ENCODE assay signal across 12 cellular contexts in the genomic region with DNA sequence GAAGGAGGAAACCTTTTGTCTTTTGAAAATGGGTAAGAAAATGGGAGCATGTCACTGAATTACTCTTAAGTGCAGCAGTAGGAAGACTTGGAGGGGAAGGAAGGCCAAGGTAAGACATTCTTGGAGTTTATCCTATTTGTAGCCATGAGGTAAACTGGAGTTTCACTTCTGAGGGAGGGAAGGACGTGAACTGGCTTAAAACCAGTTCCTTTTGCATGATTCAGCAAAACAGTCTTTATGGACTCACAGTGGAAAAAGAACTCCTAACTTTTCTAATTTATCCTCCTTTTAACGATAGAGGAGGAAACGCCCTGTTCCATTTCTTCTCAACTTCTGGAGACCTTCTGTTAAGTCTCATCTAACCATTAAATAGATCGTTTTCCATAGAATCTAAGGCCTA. TPM values are rescaled to one million over a fixed set of nuclear protein-coding genes. Genes with fewer than 3 reads are reported as not detected.
DNase-seq lines count a peak whose midpoint lies in the region; ATAC-seq, FAIRE-seq and TF ChIP-seq lines count a peak whose summit lies in the region.
"Had no signal": no experiment of that assay in that cellular context is flagged by ENCODE, and none has a peak within 500 bp of the region (broad histone marks: within the 10 kb centered on the region; RNA-seq: fewer than 3 reads in every experiment).

No MANE protein-coding gene starts in this region.

- TF ChIP-seq EP300 in K562 (IDR thresholded peaks at IDR 0.05; ENCODE audit: low read length) = no peak

- TF ChIP-seq RAD21 in K562 (CRISPR knock-in tag; conservative IDR thresholded peaks at IDR 0.05 in 1 of 2, IDR thresholded peaks at IDR 0.05 in 1 of 2) = no peak

- H3K27me3 Mint-ChIP-seq in natural killer cell treated with Interleukin-12 subunit alpha and Interleukin-12 subunit beta and Interleukin-15 and Interleukin-18, amount 100 ng/mL, for 72 hours = no peaks in the 10 kb centered on the region
- no peaks in the 10 kb centered on the region for H3K27me3 Mint-ChIP-seq in natural killer cell (ENCODE audit: low read depth in 2 of 2)

- peaks cover 40 to 60% of the 10 kb centered on the region in 2 donors for H3K4me1 Mint-ChIP-seq in natural killer cell treated with Interleukin-12 subunit alpha and Interleukin-12 subunit beta and Interleukin-15 and Interleukin-18, amount 100 ng/mL, for 72 hours (ENCODE audit: low read depth in 2 of 2)
- peaks cover 40 to 60% of the 10 kb centered on the region in 2 donors for H3K4me1 Mint-ChIP-seq in natural killer cell

- H3K4me2 ChIP-seq in K562 (ENCODE audit: insufficient read depth, low read length) = peak overlapping the region; percentile 98

- H3K9me1 ChIP-seq in K562 (ENCODE audit: control insufficient read depth, insufficient read depth, low read length) = no peaks in the 10 kb centered on the region

- TF ChIP-seq POLR2A in K562 (conservative IDR thresholded peaks at IDR 0.05) (no peak), GM18505 (IDR thresholded peaks at IDR 0.05; ENCODE audit: borderline replicate concordance, extremely low read depth, insufficient read depth, insufficient read length) (no peak)

- TF ChIP-seq CTCF in natural killer cell (IDR thresholded peaks at IDR 0.05) = no peak
- TF ChIP-seq CTCF in K562 (IDR thresholded peaks at IDR 0.05 in 2 of 3, conservative IDR thresholded peaks at IDR 0.05 in 1 of 3; ENCODE audit: insufficient read depth in 2 of 3, low read depth in 1 of 3, low read length in 3 of 3) = no peak

- H3K4me1 ChIP-seq in K562 (replicated peaks in 1 of 2; ENCODE audit: control insufficient read depth in 2 of 2, insufficient read depth in 2 of 2, low read length in 2 of 2) = peaks cover 11 to 24% of the 10 kb centered on the region in 2 experiments; a peak in 4 of 5 replicates

- H3K4me3 ChIP-seq in K562 = peak overlapping the region; percentile 89
- H3K4me3 ChIP-seq: SJSA1 had no signal

- no peaks in the 10 kb centered on the region for H3K27me3 ChIP-seq in K562 (ENCODE audit: control insufficient read depth in 2 of 2, insufficient read depth in 2 of 2, low read length in 2 of 2)
- no peaks in the 10 kb centered on the region for H3K27me3 ChIP-seq in layer of hippocampus (ENCODE audit: control insufficient read depth, insufficient read depth, low read length)
- H3K27me3 ChIP-seq: SJSA1 had no signal

- 11% methylated on average over 4 of the region's 4 CpGs for WGBS in K562 (ENCODE audit: insufficient coverage, low coverage, missing lambda C conversion rate)

- H3K36me3 ChIP-seq in K562 (ENCODE audit: control insufficient read depth, insufficient read depth, low read length) = peaks cover 64% of the 10 kb centered on the region

- POLR2A ChIA-PET in K562 (lab: Yijun Ruan, JAX) = interaction anchor here (0.8 to 4.2 kb wide), 2 partner anchors 8 to 43 kb away, joined by 5 to 39 read pairs; no protein-coding TSS in a partner anchor

- CTCF ChIA-PET in K562 (lab: Yijun Ruan, JAX; ENCODE audit: low intra/inter-chr PET ratio) = no interaction called here

- H3K9me3 ChIP-seq in K562 (replicated peaks; ENCODE audit: control insufficient read depth, insufficient read depth, low read depth, low read length) = no peaks in the 10 kb centered on the region
- H3K9me3 ChIP-seq: SJSA1 had no signal

- H3K27ac Mint-ChIP-seq in natural killer cell treated with Interleukin-12 subunit alpha and Interleukin-12 subunit beta and Interleukin-15 and Interleukin-18, amount 100 ng/mL, for 72 hours = no peak overlapping the region
- H3K27ac Mint-ChIP-seq in natural killer cell = peak overlapping the region in 1 of 2 donors; percentile 29

- H3K9me3 Mint-ChIP-seq in natural killer cell treated with Interleukin-12 subunit alpha and Interleukin-12 subunit beta and Interleukin-15 and Interleukin-18, amount 100 ng/mL, for 72 hours = no peaks in the 10 kb centered on the region
- H3K9me3 Mint-ChIP-seq in natural killer cell = no peaks in the 10 kb centered on the region

- peak overlapping the region; percentile 20 for H3K4me3 Mint-ChIP-seq in natural killer cell treated with Interleukin-12 subunit alpha and Interleukin-12 subunit beta and Interleukin-15 and Interleukin-18, amount 100 ng/mL, for 72 hours
- H3K4me3 Mint-ChIP-seq in natural killer cell = no peak overlapping the region

- no peak for DNase-seq in natural killer cell treated with Interleukin-12 subunit alpha and Interleukin-12 subunit beta and Interleukin-15 and Interleukin-18, amount 100 ng/mL, for 72 hours (ENCODE audit: low spot score)
- no peak for DNase-seq in natural killer cell
- peak in 1 of 4 experiments; percentile 59 for DNase-seq in K562 (ENCODE audit: extremely low read depth in 1 of 4, low spot score in 3 of 4)
- no peak for DNase-seq in NOMO-1 (lab: John Stamatoyannopoulos, UW; ENCODE audit: unreplicated experiment in 2 of 2)
- DNase-seq: activated effector memory CD4-positive, alpha-beta T cell treated with anti-CD3 and anti-CD28 coated beads, Interleukin-2, amount 50 U/mL, for 16 hours; NCI-H187 treated with DMSO at 0.1 percent for 48 hours had no signal

- in situ Hi-C loops in K562 (cut with MboI) = no loop called here

- peaks cover 38% of the 10 kb centered on the region for H3K36me3 Mint-ChIP-seq in natural killer cell treated with Interleukin-12 subunit alpha and Interleukin-12 subunit beta and Interleukin-15 and Interleukin-18, amount 100 ng/mL, for 72 hours
- peaks cover 24% of the 10 kb centered on the region for H3K36me3 Mint-ChIP-seq in natural killer cell

- peaks cover 85% of the 10 kb centered on the region for H3K79me2 ChIP-seq in K562 (ENCODE audit: control insufficient read depth, insufficient read depth, low read length)

- intact Hi-C loops in natural killer cell (cut with micrococcal nuclease) (loop anchor here (5.0 kb wide), 3 partner anchors 47 to 947 kb away; partner anchors contain the start of genes KLHL20 and SUCO), K562 (cut with micrococcal nuclease) (loop anchor here (5.0 kb wide), 4 partner anchors 212 to 388 kb away; partner anchors contain the start of genes CENPL, DARS2, GAS5 and ZBTB37)

- H4K20me1 ChIP-seq in K562 (replicated peaks; ENCODE audit: control insufficient read depth, insufficient read depth, low read length) = peaks cover 5% of the 10 kb centered on the region; the same call in 1 of the 2 replicates

- no TSS peak for BruUV-seq in K562 (replicated peaks; lab: Mats Ljungman, UMichigan)

- peak; percentile 65 for FAIRE-seq in K562 (lab: Jason Lieb, UNC)
- FAIRE-seq: islet of Langerhans had no signal

- no peak for ATAC-seq in natural killer cell treated with Interleukin-12 subunit alpha and Interleukin-12 subunit beta and Interleukin-15 and Interleukin-18, amount 100 ng/mL, for 72 hours
- ATAC-seq in natural killer cell = no peak
- ATAC-seq in K562 = no peak
- no peak for ATAC-seq in GM19455 (IDR thresholded peaks at IDR 0.05; ENCODE audit: unreplicated experiment)
- no peak for ATAC-seq in HG02938 (IDR thresholded peaks at IDR 0.05; ENCODE audit: unreplicated experiment)
- ATAC-seq in GM18505 (IDR thresholded peaks at IDR 0.05; ENCODE audit: unreplicated experiment) = no peak

- H3K27ac ChIP-seq in K562 (ENCODE audit: extremely low read depth, low read depth, low read length) (peak overlapping the region; percentile 98), layer of hippocampus (ENCODE audit: low read depth, low read length) (peak overlapping the region; percentile 47)
- H3K27ac ChIP-seq: SJSA1 had no signal

- no peak overlapping the region for H2AFZ ChIP-seq in K562 (ENCODE audit: low read depth, low read length)

- H3K9ac ChIP-seq in K562 (ENCODE audit: insufficient read depth in 1 of 2, low read depth in 2 of 2, low read length in 2 of 2) = peak overlapping the region in 1 of 2 experiments; percentile 94; a peak in 2 of 4 replicates

TF ChIP-seq in K562, 482 proteins besides CTCF, POLR2A, EP300 and RAD21 (continues in another document):
- TF ChIP-seq DEAF1 (CRISPR knock-in tag; IDR thresholded peaks at IDR 0.05) (0 out of 2 replicates have a peak, but pooled peaks have one; percentile 1), SNIP1 (IDR thresholded peaks at IDR 0.05; ENCODE audit: low read depth) (no peak), MCM7 (IDR thresholded peaks at IDR 0.05) (no peak), ARID1B (IDR thresholded peaks at IDR 0.05) (peak; percentile 56), CBX1 (IDR thresholded peaks at IDR 0.05; ENCODE audit: low read depth) (no peak), MAFG (tag; conservative IDR thresholded peaks at IDR 0.05) (peak; percentile 97)

RNA-seq across cellular contexts. Expression of gene PRDX6, which starts 2.5 kb away (rescaled TPM):
- total RNA-seq in natural killer cell treated with Interleukin-12 subunit alpha and Interleukin-12 subunit beta and Interleukin-15 and Interleukin-18, amount 100 ng/mL, for 72 hours = 100 to 1,000 TPM; 119 to 155 TPM
- 10 to 100 TPM; 95.2 to 99.9 (median 99.9) TPM for total RNA-seq in natural killer cell
- total RNA-seq in K562 (2011; cell fraction: chromatin; rRNA removed; ENCODE audit: low replicate concordance) = 92.6 and 207 TPM in 2 replicates
- total RNA-seq in K562 (2011; cell fraction: nucleolus; rRNA removed) = 94.7 and 99.7 TPM in 2 replicates
- total RNA-seq in K562 (2011; cell fraction: nucleoplasm; rRNA removed) = 162 and 225 TPM in 2 replicates
- 288 and 356 TPM in 2 replicates for total RNA-seq in K562 (2014; rRNA removed)
- 610 and 692 TPM in 2 replicates for total RNA-seq in K562 (2014; rRNA removed; fragmentation: Illumina TruSeq; extraction: Trizol)
- total RNA-seq in K562 (2015; rRNA removed; fragmentation: Illumina TruSeq; extraction: Trizol) = 447 and 473 TPM in 2 replicates
- 540 and 565 TPM in 2 replicates for total RNA-seq in K562 (2021)
- 667 and 707 TPM in 2 replicates for polyA plus RNA-seq in K562 (2011; rRNA removed)
- 284 and 513 TPM in 2 replicates for polyA plus RNA-seq in K562 (2011; cell fraction: cytosol; rRNA removed)
- 318 and 427 TPM in 2 replicates for polyA plus RNA-seq in K562 (2011; cell fraction: nucleus; rRNA removed)
- polyA plus RNA-seq in K562 (2012) = 371 and 470 TPM in 2 replicates
- 636 and 642 TPM in 2 replicates for polyA plus RNA-seq in K562 (2014; fragmentation: Illumina TruSeq; extraction: Trizol)
- 1,000 to 10,000 TPM in 1 of 2 experiments, 100 to 1,000 TPM in 1; 884 to 1,082 TPM for polyA plus RNA-seq in K562 (2014; fragmentation: Nextera tagmentation; extraction: Ambion mirVana)
- 277 and 291 TPM in 2 replicates for polyA plus RNA-seq in K562 (2014; rRNA removed)
- polyA minus RNA-seq in K562 (2011; rRNA and poly(A)+ RNA removed) = 909 and 927 TPM in 2 replicates
- 447 and 551 TPM in 2 replicates for polyA minus RNA-seq in K562 (2011; cell fraction: cytosol; rRNA and poly(A)+ RNA removed)
- polyA minus RNA-seq in K562 (2011; cell fraction: nucleus; rRNA and poly(A)+ RNA removed) = 125 and 223 TPM in 2 replicates
